ENCODE assay signal across 22 cellular contexts in the genomic region with DNA sequence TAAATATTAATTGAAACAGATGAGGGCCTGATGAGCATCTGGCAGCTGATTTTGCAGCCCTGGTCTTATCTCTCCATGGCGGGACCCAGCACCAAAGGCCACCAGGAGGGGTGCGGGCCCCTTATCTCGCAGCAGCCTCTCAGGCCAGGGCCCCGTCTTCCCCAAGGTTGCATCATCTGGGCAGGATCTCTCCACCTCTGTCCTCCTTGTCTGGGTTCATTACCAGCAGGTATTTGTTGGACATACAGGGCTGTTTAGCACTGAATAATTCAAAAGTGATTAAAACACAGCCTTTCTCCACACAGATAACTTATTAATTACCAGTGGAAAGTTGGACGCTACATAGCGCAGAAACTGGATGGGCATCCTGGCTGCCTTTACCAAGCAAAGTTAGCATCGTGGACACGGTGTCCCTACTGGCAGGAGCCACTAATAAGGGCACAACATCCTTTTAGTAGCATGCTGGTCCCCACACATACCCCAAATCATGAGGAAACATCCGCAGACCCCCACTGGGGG.
"Had no signal": no experiment of that assay in that cellular context is flagged by ENCODE, and none has a peak within 500 bp of the region (broad histone marks: within the 10 kb centered on the region; RNA-seq: fewer than 3 reads in every experiment).

No MANE protein-coding gene starts in this region.

- H3K36me3 ChIP-seq: breast epithelium, colonic mucosa, esophagus squamous epithelium, gastrocnemius medialis, pancreas, sigmoid colon had no signal

- H3K9me3 Mint-ChIP-seq: activated naive CD4-positive, alpha-beta T cell treated with anti-CD3 and anti-CD28 coated beads for 36 hours; activated naive CD8-positive, alpha-beta T cell treated with anti-CD3 and anti-CD28 coated beads, Interleukin-2, amount 10 ng/mL, durations not matched to agents 7 days and 5 days; activated T-cell treated with anti-CD3 and anti-CD28 coated beads, Interleukin-2, amount 50 U/mL, for 4 hours; effector memory CD8-positive, alpha-beta T cell; memory B cell; nephron; WTC11 had no signal

- H3K27ac ChIP-seq: breast epithelium, colonic mucosa, dorsolateral prefrontal cortex, esophagus squamous epithelium, pancreas, sigmoid colon had no signal

- DNase-seq: activated CD8-positive, alpha-beta memory T cell treated with anti-CD3 and anti-CD28 coated beads, Interleukin-2, amount 50 U/mL, for 4 hours; activated effector memory CD4-positive, alpha-beta T cell treated with Interleukin-2 at 50 U/mL for 16 hours; activated naive CD4-positive, alpha-beta T cell treated with anti-CD3 and anti-CD28 coated beads for 36 hours; activated naive CD8-positive, alpha-beta T cell treated with anti-CD3 and anti-CD28 coated beads, Interleukin-2, amount 10 ng/mL, durations not matched to agents 7 days and 5 days; activated T-cell treated with anti-CD3 and anti-CD28 coated beads, Interleukin-2, amount 50 U/mL, for 4 hours; amniotic stem cell; colonic mucosa; dorsolateral prefrontal cortex; effector memory CD8-positive, alpha-beta T cell; esophagus squamous epithelium; gastrocnemius medialis; head of caudate nucleus; islet precursor cell; left cardiac atrium; pancreas; sigmoid colon; stimulated activated CD4-positive, alpha-beta T cell treated with anti-CD3 and anti-CD28 coated beads, Interleukin-4, amount 100 ng/mL, for 1 hour; stimulated activated naive CD4-positive, alpha-beta T cell treated with Interleukin-2 at 50 U/mL for 16 hours had no signal

- H3K4me3 Mint-ChIP-seq: activated naive CD4-positive, alpha-beta T cell treated with anti-CD3 and anti-CD28 coated beads for 36 hours; activated naive CD8-positive, alpha-beta T cell treated with anti-CD3 and anti-CD28 coated beads, Interleukin-2, amount 10 ng/mL, durations not matched to agents 7 days and 5 days; activated T-cell treated with anti-CD3 and anti-CD28 coated beads, Interleukin-2, amount 50 U/mL, for 4 hours; effector memory CD8-positive, alpha-beta T cell; memory B cell; nephron; WTC11 had no signal

- ATAC-seq: activated T-cell treated with anti-CD3 and anti-CD28 coated beads, Interleukin-2, amount 50 U/mL, for 4 hours; effector memory CD8-positive, alpha-beta T cell; gastrocnemius medialis; left cardiac atrium; pancreas; WTC11 had no signal

- H3K4me3 ChIP-seq: breast epithelium, colonic mucosa, dorsolateral prefrontal cortex, esophagus squamous epithelium, gastrocnemius medialis, pancreas, sigmoid colon had no signal

- H3K27me3 ChIP-seq: breast epithelium, colonic mucosa, dorsolateral prefrontal cortex, esophagus squamous epithelium, gastrocnemius medialis, pancreas, sigmoid colon had no signal

- H3K4me1 ChIP-seq: breast epithelium, colonic mucosa, esophagus squamous epithelium, pancreas, sigmoid colon had no signal

- H3K27ac Mint-ChIP-seq: activated naive CD4-positive, alpha-beta T cell treated with anti-CD3 and anti-CD28 coated beads for 36 hours; activated naive CD8-positive, alpha-beta T cell treated with anti-CD3 and anti-CD28 coated beads, Interleukin-2, amount 10 ng/mL, durations not matched to agents 7 days and 5 days; effector memory CD8-positive, alpha-beta T cell; memory B cell; nephron; WTC11 had no signal

- H3K36me3 Mint-ChIP-seq: activated naive CD8-positive, alpha-beta T cell treated with anti-CD3 and anti-CD28 coated beads, Interleukin-2, amount 10 ng/mL, durations not matched to agents 7 days and 5 days; WTC11 had no signal

- H3K9me3 ChIP-seq: breast epithelium, colonic mucosa, esophagus squamous epithelium, gastrocnemius medialis, pancreas, sigmoid colon had no signal

- H3K27me3 Mint-ChIP-seq: activated naive CD8-positive, alpha-beta T cell treated with anti-CD3 and anti-CD28 coated beads, Interleukin-2, amount 10 ng/mL, durations not matched to agents 7 days and 5 days; effector memory CD8-positive, alpha-beta T cell; memory B cell had no signal
